12 cellular contexts compared by ENCODE assay signal in genomic region chr17:7259555-7259889, GRCh38. TPM values are rescaled to one million over a fixed set of nuclear protein-coding genes. Genes with fewer than 3 reads are reported as not detected.
DNase-seq lines count a peak whose midpoint lies in the region; ATAC-seq and TF ChIP-seq lines count a peak whose summit lies in the region.
"Had no signal": no experiment of that assay in that cellular context is flagged by ENCODE, and none has a peak within 500 bp of the region (broad histone marks: within the 10 kb centered on the region; RNA-seq: fewer than 3 reads in every experiment).

No MANE protein-coding gene starts in this region.

- H3K36me3 ChIP-seq in Panc1 (ENCODE audit: control insufficient read depth, insufficient read depth, low read length) (peaks cover 7% of the 10 kb centered on the region), prostate gland (no peaks in the 10 kb centered on the region)
- H3K36me3 ChIP-seq: neural progenitor cell had no signal

- H3K9me3 Mint-ChIP-seq in endothelial cell (ENCODE audit: unreplicated experiment): no peaks in the 10 kb centered on the region
- H3K9me3 Mint-ChIP-seq: CD4-positive, CD25-positive, alpha-beta regulatory T cell; neural progenitor cell had no signal

- peaks cover 12% of the 10 kb centered on the region for H3K27me3 Mint-ChIP-seq in endothelial cell (ENCODE audit: unreplicated experiment)

- H3K27ac Mint-ChIP-seq in endothelial cell (ENCODE audit: unreplicated experiment): peak overlapping the region; percentile 57
- H3K27ac Mint-ChIP-seq: CD4-positive, CD25-positive, alpha-beta regulatory T cell; neural progenitor cell had no signal

- H3K4me3 Mint-ChIP-seq in endothelial cell (ENCODE audit: unreplicated experiment): peak overlapping the region; percentile 42

- TF ChIP-seq CTCF in Panc1 (IDR thresholded peaks at IDR 0.05) (no peak), endothelial cell (IDR thresholded peaks at IDR 0.05; ENCODE audit: unreplicated experiment) (no peak), prostate gland (IDR thresholded peaks at IDR 0.05) (no peak)

- CTCF ChIA-PET in Panc1 (lab: Charles Lee): interaction anchor here (0.7 kb wide), 1 partner anchor 1763 kb away, joined by 6 read pairs; no protein-coding TSS in a partner anchor

- POLR2A ChIA-PET in Panc1 (lab: Charles Lee): no interaction called here

- peak overlapping the region; percentile 48; the same call in 1 of the 2 replicates for H3K27ac ChIP-seq in Panc1 (ENCODE audit: low read length)
- peak overlapping the region; percentile 61 to 91 for H3K27ac ChIP-seq in prostate gland
- H3K27ac ChIP-seq: neural progenitor cell had no signal

- intact Hi-C loops in Panc1 (cut with micrococcal nuclease; ENCODE audit: unreplicated experiment) (no loop called here), prostate gland (cut with DNase I) (no loop called here)

- TF ChIP-seq POLR2A in prostate gland (IDR thresholded peaks at IDR 0.05): no peak

- WGBS in prostate gland: 90% methylated on average over 6 of the region's 6 CpGs

- BruUV-seq in Panc1 (replicated peaks; lab: Mats Ljungman, UMichigan): no TSS peak

- no peak overlapping the region for H3K4me3 ChIP-seq in Panc1 (ENCODE audit: low read depth in 2 of 2, low read length in 2 of 2)
- H3K4me3 ChIP-seq in prostate gland: no peak overlapping the region
- H3K4me3 ChIP-seq: neural progenitor cell had no signal

- H3K27me3 ChIP-seq in Panc1 (ENCODE audit: control insufficient read depth, insufficient read depth, low read length): no peaks in the 10 kb centered on the region
- H3K27me3 ChIP-seq in prostate gland (replicated peaks; ENCODE audit: insufficient read depth): no peaks in the 10 kb centered on the region

- peaks cover 17% of the 10 kb centered on the region for H3K4me1 Mint-ChIP-seq in endothelial cell (ENCODE audit: unreplicated experiment)

- DNase-seq in Panc1 (ENCODE audit: low read depth, low spot score) (no peak), endothelial cell (ENCODE audit: low spot score) (no peak), prostate gland (ENCODE audit: low spot score) (no peak), DMS 273 treated with DMSO at 0.1 percent for 48 hours (lab: John Stamatoyannopoulos, UW) (no peak), GM19238 (ENCODE audit: insufficient read length, low spot score) (no peak)
- DNase-seq: activated CD8-positive, alpha-beta memory T cell treated with anti-CD3 and anti-CD28 coated beads, Interleukin-2, amount 50 U/mL, for 48 hours; CD4-positive, CD25-positive, alpha-beta regulatory T cell; NCI-H1105; NCI-H446 had no signal

- in situ Hi-C loops in Panc1 (cut with HindIII; ENCODE audit: low pct_unique_long_range_greater_than_20kb, low sequenced_read_pairs): no loop called here

- H3K4me1 ChIP-seq in Panc1 (ENCODE audit: control insufficient read depth, insufficient read depth, low read length): peaks cover 22% of the 10 kb centered on the region
- peaks cover 23% of the 10 kb centered on the region for H3K4me1 ChIP-seq in prostate gland (replicated peaks)

- ATAC-seq in Panc1 (no peak), GM21515 (IDR thresholded peaks at IDR 0.05; ENCODE audit: unreplicated experiment) (no peak)

- H3K9me3 ChIP-seq in Panc1 (ENCODE audit: control insufficient read depth, insufficient read depth, low read depth, low read length) (no peaks in the 10 kb centered on the region), prostate gland (no peaks in the 10 kb centered on the region)
- H3K9me3 ChIP-seq: left lung had no signal

- H3K36me3 Mint-ChIP-seq in endothelial cell (ENCODE audit: low read depth, unreplicated experiment): peaks cover 19% of the 10 kb centered on the region

RNA-seq across cellular contexts. Expression of gene CLDN7, which starts 2.8 kb away (rescaled TPM):
- total RNA-seq in Panc1 (2021; ENCODE audit: unreplicated experiment): 43.1 TPM
- 75.3 TPM for polyA plus RNA-seq in Panc1 (2012; ENCODE audit: insufficient read length)
- 65.7 TPM for total RNA-seq in endothelial cell (ENCODE audit: unreplicated experiment)
- 10 to 100 TPM; 42.0 to 45.8 TPM for total RNA-seq in prostate gland
- total RNA-seq: CD4-positive, CD25-positive, alpha-beta regulatory T cell had no signal

RNA-seq across cellular contexts. Expression of gene ELP5, which starts 7.5 kb away (rescaled TPM):
- total RNA-seq in Panc1 (2021; ENCODE audit: unreplicated experiment): 89.5 TPM
- 100 TPM for polyA plus RNA-seq in Panc1 (2012; ENCODE audit: insufficient read length)
- total RNA-seq in endothelial cell (ENCODE audit: unreplicated experiment): 36.9 TPM
- 10 to 100 TPM; 50.1 to 65.2 TPM for total RNA-seq in prostate gland

RNA-seq across cellular contexts. Expression of gene CTDNEP1, which starts 8.0 kb away (rescaled TPM):
- total RNA-seq in Panc1 (2021; ENCODE audit: unreplicated experiment) (132 TPM), endothelial cell (ENCODE audit: unreplicated experiment) (148 TPM), prostate gland (100 to 1,000 TPM in 1 of 2 donors, 10 to 100 TPM in 1; 61.2 to 107 TPM)
- polyA plus RNA-seq in Panc1 (2012; ENCODE audit: insufficient read length): 151 TPM

RNA-seq across cellular contexts. Expression of gene GABARAP, which starts 17.3 kb away (rescaled TPM):
- total RNA-seq in Panc1 (2021; ENCODE audit: unreplicated experiment) (289 TPM), endothelial cell (ENCODE audit: unreplicated experiment) (418 TPM), prostate gland (100 to 1,000 TPM; 493 to 527 TPM)
- 175 TPM for polyA plus RNA-seq in Panc1 (2012; ENCODE audit: insufficient read length)

RNA-seq across cellular contexts. Expression of gene PHF23, which starts 20.3 kb away (rescaled TPM):
- 69.3 TPM for total RNA-seq in Panc1 (2021; ENCODE audit: unreplicated experiment)
- polyA plus RNA-seq in Panc1 (2012; ENCODE audit: insufficient read length): 68.6 TPM
- total RNA-seq in endothelial cell (ENCODE audit: unreplicated experiment): 80.9 TPM
- total RNA-seq in prostate gland: 10 to 100 TPM; 41.2 to 92.5 TPM
